23 cellular contexts compared by ENCODE assay signal in the genomic region with DNA sequence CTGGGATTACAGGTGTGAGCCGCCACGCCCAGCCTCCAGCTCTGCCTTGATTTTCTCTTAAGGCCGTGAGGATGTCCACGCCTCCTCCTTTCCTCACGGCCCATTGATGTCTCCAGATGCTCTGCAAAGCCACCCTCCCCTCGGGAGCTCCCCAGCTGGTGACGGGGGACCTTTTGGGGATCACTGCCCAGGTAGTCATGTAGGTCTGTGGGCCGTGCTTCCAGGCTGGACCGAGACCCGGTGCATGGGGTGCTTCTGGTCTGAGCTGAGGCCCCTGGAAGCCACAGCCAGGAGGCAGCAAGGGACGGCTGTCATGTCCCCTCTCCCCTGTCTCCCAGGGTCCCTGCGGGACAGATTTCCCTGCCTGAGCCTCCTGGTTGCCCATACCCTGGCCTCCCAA.
A peak's percentile ranks its signal among the peaks of the same experiment; 100 is the strongest.
DNase-seq lines count a peak whose midpoint lies in the region; ATAC-seq and TF ChIP-seq lines count a peak whose summit lies in the region.
"Had no signal": no experiment of that assay in that cellular context is flagged by ENCODE, and none has a peak within 500 bp of the region (broad histone marks: within the 10 kb centered on the region; RNA-seq: fewer than 3 reads in every experiment).

No MANE protein-coding gene starts in this region.

- no peak for TF ChIP-seq POLR2A in body of pancreas (IDR thresholded peaks at IDR 0.05)

- H3K4me3 ChIP-seq in AG04450 (ENCODE audit: low read depth, low read length): no peak overlapping the region
- H3K4me3 ChIP-seq in HUES48 (ENCODE audit: low read depth, low read length): no peak overlapping the region
- H3K4me3 ChIP-seq in body of pancreas: no peak overlapping the region
- H3K4me3 ChIP-seq: K562, PC-9, SJCRH30, thoracic aorta had no signal

- H3K36me3 ChIP-seq in HUES48 (ENCODE audit: control insufficient read depth, insufficient read depth, low read length): no peaks in the 10 kb centered on the region
- H3K36me3 ChIP-seq in body of pancreas (replicated peaks in 1 of 2; ENCODE audit: insufficient read depth in 1 of 2, low read depth in 2 of 2): no peaks in the 10 kb centered on the region
- H3K36me3 ChIP-seq: thoracic aorta had no signal

- no peak for ATAC-seq in effector memory CD8-positive, alpha-beta T cell (replicated peaks)
- no peak for ATAC-seq in naive thymus-derived CD8-positive, alpha-beta T cell
- ATAC-seq in body of pancreas (no peak), GM18867 (IDR thresholded peaks at IDR 0.05; ENCODE audit: unreplicated experiment) (no peak)
- ATAC-seq: HCT116, K562 had no signal

- DNase-seq in AG04450 (ENCODE audit: low read depth, low spot score) (no peak), GM13976 (ENCODE audit: low spot score) (no peak), body of pancreas (no peak)
- DNase-seq in effector memory CD8-positive, alpha-beta T cell: no peak
- no peak for DNase-seq in naive thymus-derived CD8-positive, alpha-beta T cell
- DNase-seq in stimulated activated CD4-positive, alpha-beta T cell treated with anti-CD3 and anti-CD28 coated beads, Interleukin-4, amount 100 ng/mL, for 4 hours: no peak
- DNase-seq: activated CD4-positive, alpha-beta T cell treated with anti-CD3 and anti-CD28 coated beads for 1 hour; activated naive CD4-positive, alpha-beta T cell treated with anti-CD3 and anti-CD28 coated beads, Interleukin-2, amount 50 U/mL, for 16 hours; amygdala; NCI-H146; PC-9; retina; stimulated activated CD4-positive, alpha-beta T cell treated with anti-CD3 and anti-CD28 coated beads, Interleukin-4, amount 100 ng/mL, for 1 hour; stimulated activated naive CD4-positive, alpha-beta T cell had no signal

- H3K4me1 Mint-ChIP-seq in effector memory CD8-positive, alpha-beta T cell (ENCODE audit: low read depth in 2 of 2): peaks cover 27 to 44% of the 10 kb centered on the region in 2 donors
- H3K4me1 Mint-ChIP-seq in naive thymus-derived CD8-positive, alpha-beta T cell: peaks cover 25 to 77% (median 60%) of the 10 kb centered on the region in 4 donors

- H3K9me3 Mint-ChIP-seq in effector memory CD8-positive, alpha-beta T cell: no peaks in the 10 kb centered on the region
- H3K9me3 Mint-ChIP-seq in naive thymus-derived CD8-positive, alpha-beta T cell: no peaks in the 10 kb centered on the region
- H3K9me3 Mint-ChIP-seq: activated T-helper 1 cell treated with anti-CD3 and anti-CD28 coated beads, Interleukin-12 subunit alpha, Interleukin-12 subunit beta, Interleukin-2, Interleukin-4 antibody, amounts not matched to agents 30 ng/mL and 10 ng/mL and 1 ng/mL, durations not matched to agents 14 hours and 24 hours and 36 hours; dendritic cell treated with granulocyte-macrophage colony-stimulating factor and Interleukin-4, amounts not matched to agents 40 ng/mL and 50 ng/mL, for 4 days had no signal

- no peaks in the 10 kb centered on the region for H3K27me3 Mint-ChIP-seq in effector memory CD8-positive, alpha-beta T cell
- no peaks in the 10 kb centered on the region for H3K27me3 Mint-ChIP-seq in naive thymus-derived CD8-positive, alpha-beta T cell
- H3K27me3 Mint-ChIP-seq: dendritic cell treated with granulocyte-macrophage colony-stimulating factor and Interleukin-4, amounts not matched to agents 40 ng/mL and 50 ng/mL, for 4 days had no signal

- CTCF ChIA-PET in AG04450 (lab: Charles Lee): interaction anchor here (1.4 kb wide), 1 partner anchor 87 kb away, joined by 3 read pairs; no protein-coding TSS in a partner anchor

- in situ Hi-C loops in GM13976 (cut with MboI; ENCODE audit: low sequenced_read_pairs, unreplicated experiment): no loop called here

- no peak for TF ChIP-seq CTCF in AG04450 (IDR thresholded peaks at IDR 0.05; ENCODE audit: low read depth, low read length)
- TF ChIP-seq CTCF in GM13976 (IDR thresholded peaks at IDR 0.05; ENCODE audit: borderline replicate concordance, control extremely low read depth, extremely low read depth, insufficient read depth, missing control alignments): no peak
- no peak for TF ChIP-seq CTCF in body of pancreas (IDR thresholded peaks at IDR 0.05)

- H3K27me3 ChIP-seq in AG04450 (ENCODE audit: control insufficient read depth, insufficient read depth, low read length) (no peaks in the 10 kb centered on the region), HUES48 (ENCODE audit: control insufficient read depth, insufficient read depth, low read length) (no peaks in the 10 kb centered on the region), body of pancreas (no peaks in the 10 kb centered on the region)
- H3K27me3 ChIP-seq: SJCRH30 had no signal

- no peak overlapping the region for H3K4me3 Mint-ChIP-seq in effector memory CD8-positive, alpha-beta T cell
- H3K4me3 Mint-ChIP-seq in naive thymus-derived CD8-positive, alpha-beta T cell: no peak overlapping the region
- H3K4me3 Mint-ChIP-seq: activated T-helper 1 cell treated with anti-CD3 and anti-CD28 coated beads, Interleukin-12 subunit alpha, Interleukin-12 subunit beta, Interleukin-2, Interleukin-4 antibody, amounts not matched to agents 30 ng/mL and 10 ng/mL and 1 ng/mL, durations not matched to agents 14 hours and 24 hours and 36 hours; dendritic cell treated with granulocyte-macrophage colony-stimulating factor and Interleukin-4, amounts not matched to agents 40 ng/mL and 50 ng/mL, for 4 days had no signal

- H3K4me1 ChIP-seq in HUES48 (ENCODE audit: control insufficient read depth, insufficient read depth, low read length) (peaks cover 35% of the 10 kb centered on the region), body of pancreas (peaks cover 36% of the 10 kb centered on the region)

- H3K9me3 ChIP-seq in AG04450 (ENCODE audit: control insufficient read depth, insufficient read depth, low read length) (peaks cover 1% of the 10 kb centered on the region), HUES48 (ENCODE audit: control insufficient read depth, insufficient read depth, low read length) (no peaks in the 10 kb centered on the region), body of pancreas (no peaks in the 10 kb centered on the region)
- H3K9me3 ChIP-seq: SJCRH30, thoracic aorta had no signal

- H3K27ac ChIP-seq in AG04450 (ENCODE audit: low read depth, low read length) (peak overlapping the region; percentile 39), HUES48 (ENCODE audit: low read depth, low read length) (peak overlapping the region; percentile 59), body of pancreas (no peak overlapping the region)
- H3K27ac ChIP-seq: C4-2B, PC-9, SJCRH30, thoracic aorta had no signal

- POLR2A ChIA-PET in AG04450 (lab: Yijun Ruan, JAX): no interaction called here
- POLR2A ChIA-PET in naive thymus-derived CD8-positive, alpha-beta T cell (lab: Charles Lee): interaction anchor here (0.6 to 74.5 kb wide), 6 partner anchors 5 to 846 kb away, joined by 3 to 5369 read pairs (median 8); no protein-coding TSS in a partner anchor

- H3K9ac ChIP-seq in HUES48 (ENCODE audit: low read depth, low read length): no peak overlapping the region

- H3K36me3 Mint-ChIP-seq in effector memory CD8-positive, alpha-beta T cell (ENCODE audit: insufficient read depth): peaks cover 28% of the 10 kb centered on the region
- H3K36me3 Mint-ChIP-seq in naive thymus-derived CD8-positive, alpha-beta T cell: peaks cover 0 to 10% (median 2%) of the 10 kb centered on the region in 3 donors

- intact Hi-C loops in body of pancreas (cut with DNase I): no loop called here

- 90 to 91% methylated on average over 12 of the region's 12 CpGs for WGBS in body of pancreas, 2 donors

- peak overlapping the region; percentile 41 to 58 for H3K27ac Mint-ChIP-seq in effector memory CD8-positive, alpha-beta T cell
- peak overlapping the region in 8 of 10 donors; percentile 24 to 70 (median 38) for H3K27ac Mint-ChIP-seq in naive thymus-derived CD8-positive, alpha-beta T cell
- H3K27ac Mint-ChIP-seq: activated T-helper 1 cell treated with anti-CD3 and anti-CD28 coated beads, Interleukin-12 subunit alpha, Interleukin-12 subunit beta, Interleukin-2, Interleukin-4 antibody, amounts not matched to agents 30 ng/mL and 10 ng/mL and 1 ng/mL, durations not matched to agents 14 hours and 24 hours and 36 hours; dendritic cell treated with granulocyte-macrophage colony-stimulating factor and Interleukin-4, amounts not matched to agents 40 ng/mL and 50 ng/mL, for 4 days had no signal

Comparison
In these comparisons a context has a peak if more than half of its experiments do, and no peak if none do; other contexts are left out.
1. H3K27ac ChIP-seq: peak in AG04450 (single experiment) and HUES48 (single experiment); none in body of pancreas (0 of 4).